ENCODE assay signal across 17 cellular contexts in genomic region chr17:9700136-9700535, GRCh38. TPM values are rescaled to one million over a fixed set of nuclear protein-coding genes. Genes with fewer than 3 reads are reported as not detected.
A peak's percentile ranks its signal among the peaks of the same experiment; 100 is the strongest.
DNase-seq lines count a peak whose midpoint lies in the region; ATAC-seq and TF ChIP-seq lines count a peak whose summit lies in the region.
"Had no signal": no experiment of that assay in that cellular context is flagged by ENCODE, and none has a peak within 500 bp of the region (broad histone marks: within the 10 kb centered on the region; RNA-seq: fewer than 3 reads in every experiment).

No MANE protein-coding gene starts in this region.

- H2BK12ac ChIP-seq in trophoblast cell (ENCODE audit: low read length): peak overlapping the region; percentile 58

- no peak overlapping the region for H2BK120ac ChIP-seq in trophoblast cell (ENCODE audit: insufficient read depth, low read length, poor library complexity)

- H3K4me3 Mint-ChIP-seq in endodermal cell: no peak overlapping the region
- H3K4me3 Mint-ChIP-seq: CD14-positive monocyte; CD4-positive, alpha-beta T cell; CD8-positive, alpha-beta memory T cell; HFFc6 had no signal

- H3K4me1 ChIP-seq in BLaER1 treated with 17β-estradiol and CSF1 and Interleukin-3, amounts not matched to agents 10 nM and 100 nM: peaks cover 19 to 79% (median 68%) of the 10 kb centered on the region in 10 experiments
- no peaks in the 10 kb centered on the region for H3K4me1 ChIP-seq in endodermal cell (ENCODE audit: control insufficient read depth, insufficient read depth, low read length)
- H3K4me1 ChIP-seq in trophoblast cell (ENCODE audit: control insufficient read depth in 1 of 2, insufficient read depth in 2 of 2, low read length in 2 of 2): peaks cover 25 to 27% of the 10 kb centered on the region in 2 experiments
- H3K4me1 ChIP-seq: HAP-1 had no signal

- H3K9ac ChIP-seq in BLaER1 treated with 17β-estradiol and CSF1 and Interleukin-3, amounts not matched to agents 10 nM and 100 nM: peak overlapping the region in 1 of 11 experiments; percentile 20; a peak in 1 of 22 replicates
- H3K9ac ChIP-seq in endodermal cell (ENCODE audit: extremely low read depth, low read length, poor library complexity, severe bottlenecking): no peak overlapping the region
- no peak overlapping the region for H3K9ac ChIP-seq in trophoblast cell (ENCODE audit: low read length)

- no peak overlapping the region for H4K8ac ChIP-seq in trophoblast cell (ENCODE audit: low read depth, low read length)

- TF ChIP-seq CTCF in endodermal cell (conservative IDR thresholded peaks at IDR 0.05): no peak

- H2AFZ ChIP-seq in trophoblast cell (ENCODE audit: insufficient read depth, low read length, poor library complexity): no peak overlapping the region

- DNase-seq in endodermal cell (peak; percentile 42), trophoblast cell (peak; percentile 71 to 84), putamen (ENCODE audit: low spot score) (no peak)
- DNase-seq in effector CD4-positive, alpha-beta T cell: no peak
- DNase-seq: CD4-positive, alpha-beta T cell; CD8-positive, alpha-beta memory T cell; DMS 273 treated with DMSO at 0.1 percent for 48 hours; DMS79; EL; GDM1; GOT3; HFFc6 had no signal

- H3K36me3 Mint-ChIP-seq in endodermal cell (ENCODE audit: low read depth): peaks cover 62% of the 10 kb centered on the region

- H3K27me3 ChIP-seq in BLaER1 treated with 17β-estradiol and CSF1 and Interleukin-3, amounts not matched to agents 10 nM and 100 nM: no peaks in the 10 kb centered on the region
- H3K27me3 ChIP-seq in endodermal cell (ENCODE audit: control insufficient read depth, insufficient read depth, low read length, poor library complexity, severe bottlenecking): no peaks in the 10 kb centered on the region
- no peaks in the 10 kb centered on the region for H3K27me3 ChIP-seq in trophoblast cell (ENCODE audit: insufficient read depth, low read length)

- 96 to 100% methylated on average over 2 to 6 of the region's 7 CpGs for WGBS in endodermal cell (ENCODE audit: insufficient coverage in 1 of 2, insufficient read length in 1 of 2), 2 experiments
- WGBS in trophoblast cell (ENCODE audit: extremely low coverage, insufficient coverage, insufficient read length): no CpG with 5 or more reads among the region's 7 CpGs

- no peak overlapping the region for H2AK5ac ChIP-seq in trophoblast cell (ENCODE audit: low read length)

- peak overlapping the region; percentile 67 for H4K91ac ChIP-seq in trophoblast cell (ENCODE audit: low read depth, low read length)

- no peak for ATAC-seq in HG02588 (IDR thresholded peaks at IDR 0.05; ENCODE audit: unreplicated experiment)
- ATAC-seq: GM12878 had no signal

- no peak overlapping the region for H3K23ac ChIP-seq in trophoblast cell (ENCODE audit: low read length)

- H3K4me1 Mint-ChIP-seq in endodermal cell: no peaks in the 10 kb centered on the region
- H3K4me1 Mint-ChIP-seq: CD14-positive monocyte; CD8-positive, alpha-beta memory T cell had no signal

- no peak overlapping the region for H4K12ac ChIP-seq in trophoblast cell (ENCODE audit: low read depth, low read length)

- H3K79me1 ChIP-seq in trophoblast cell (ENCODE audit: low read length): peaks cover 8% of the 10 kb centered on the region

- peak overlapping the region; percentile 44 for H3K14ac ChIP-seq in trophoblast cell (ENCODE audit: low read length)

- H3K4me3 ChIP-seq in BLaER1 treated with 17β-estradiol and CSF1 and Interleukin-3, amounts not matched to agents 10 nM and 100 nM: no peak overlapping the region
- H3K4me3 ChIP-seq in endodermal cell (ENCODE audit: low read length): no peak overlapping the region
- no peak overlapping the region for H3K4me3 ChIP-seq in trophoblast cell (ENCODE audit: low read depth, low read length)
- H3K4me3 ChIP-seq: GM12878, HAP-1 had no signal

- no peak overlapping the region for H3K27ac Mint-ChIP-seq in endodermal cell
- H3K27ac Mint-ChIP-seq: CD14-positive monocyte; CD4-positive, alpha-beta T cell; HFFc6 had no signal

- peaks cover 14 to 28% (median 25%) of the 10 kb centered on the region in 11 experiments; a peak in 21 of 22 replicates for H3K9me3 ChIP-seq in BLaER1 treated with 17β-estradiol and CSF1 and Interleukin-3, amounts not matched to agents 10 nM and 100 nM (replicated peaks in 1 of 11)
- no peaks in the 10 kb centered on the region for H3K9me3 ChIP-seq in endodermal cell (ENCODE audit: control insufficient read depth, low read length)
- peaks cover 3% of the 10 kb centered on the region for H3K9me3 ChIP-seq in trophoblast cell (ENCODE audit: insufficient read depth, low read depth, low read length)
- H3K9me3 ChIP-seq: HAP-1 had no signal

- H3K27ac ChIP-seq in BLaER1 treated with 17β-estradiol and CSF1 and Interleukin-3, amounts not matched to agents 10 nM and 100 nM: no peak overlapping the region
- H3K27ac ChIP-seq in endodermal cell (ENCODE audit: low read depth, low read length) (no peak overlapping the region), trophoblast cell (ENCODE audit: low read depth, low read length) (peak overlapping the region; percentile 11)

- H3K4me2 ChIP-seq in BLaER1 treated with 17β-estradiol and CSF1 and Interleukin-3, amounts not matched to agents 10 nM and 100 nM: peak overlapping the region in 9 of 11 experiments; percentile 29 to 96 (median 62); a peak in 17 of 22 replicates
- no peak overlapping the region for H3K4me2 ChIP-seq in trophoblast cell (ENCODE audit: low read length)

- H4K20me1 ChIP-seq in BLaER1 treated with 17β-estradiol and CSF1 and Interleukin-3, amounts not matched to agents 10 nM and 100 nM: no peaks in the 10 kb centered on the region

- H3K18ac ChIP-seq in trophoblast cell (ENCODE audit: low read length): peak overlapping the region; percentile 63

- H3K79me2 ChIP-seq in trophoblast cell (ENCODE audit: control insufficient read depth, insufficient read depth, low read length, poor library complexity): no peaks in the 10 kb centered on the region

- H3K36me3 ChIP-seq in BLaER1 treated with 17β-estradiol and CSF1 and Interleukin-3, amounts not matched to agents 10 nM and 100 nM: peaks cover 0 to 27% (median 17%) of the 10 kb centered on the region in 11 experiments; a peak in 17 of 22 replicates
- H3K36me3 ChIP-seq in endodermal cell (ENCODE audit: control insufficient read depth, insufficient read depth, low read length): peaks cover 8% of the 10 kb centered on the region
- peaks cover 30 to 42% of the 10 kb centered on the region in 2 experiments for H3K36me3 ChIP-seq in trophoblast cell (ENCODE audit: control insufficient read depth in 1 of 2, insufficient read depth in 2 of 2, low read length in 2 of 2)
- H3K36me3 ChIP-seq: HAP-1 had no signal

- no peak overlapping the region for H3K4ac ChIP-seq in trophoblast cell (ENCODE audit: low read depth, low read length)

- H3K9me3 Mint-ChIP-seq in endodermal cell: no peaks in the 10 kb centered on the region
- H3K9me3 Mint-ChIP-seq: CD8-positive, alpha-beta memory T cell had no signal

- no peak overlapping the region for H2BK5ac ChIP-seq in trophoblast cell (ENCODE audit: low read depth, low read length, poor library complexity)

- no peaks in the 10 kb centered on the region for H3K27me3 Mint-ChIP-seq in endodermal cell (ENCODE audit: insufficient read depth)

RNA-seq across cellular contexts. Expression of gene USP43, which starts 54.8 kb away (rescaled TPM):
- total RNA-seq in endodermal cell: 10 to 100 TPM in 1 of 2 donors, 1 to 10 TPM in 1; 8.6 to 12.6 TPM
- polyA plus RNA-seq in endodermal cell (2013, experiment 1 of 2): 1.8 TPM
- 1.9 TPM for polyA plus RNA-seq in endodermal cell (2013, experiment 2 of 2)
- polyA plus RNA-seq in trophoblast cell (2013): 9.7 and 10.0 TPM in 2 replicates
- total RNA-seq: GM12878 had no signal

Comparison
In these comparisons a context has a peak if more than half of its experiments do, and no peak if none do; other contexts are left out.
1. DNase-seq: peak in endodermal cell (single experiment) and trophoblast cell (2 of 2); none in effector CD4-positive, alpha-beta T cell (single experiment) and putamen (single experiment).